1 cellular context compared by ENCODE assay signal in genomic region chr6:87672641-87673040, GRCh38.
TF ChIP-seq lines count a peak whose summit lies in the region.

No MANE protein-coding gene starts in this region.

TF ChIP-seq in HepG2, 621 proteins besides CTCF, POLR2A, EP300 and RAD21 (continued from another document):
- TF ChIP-seq ZNF441 (CRISPR knock-in tag; IDR thresholded peaks at IDR 0.05; ENCODE audit: borderline replicate concordance) (no peak), HNF4G (IDR thresholded peaks at IDR 0.05; ENCODE audit: borderline replicate concordance, low read depth, low read length) (no peak), HNF4G (CRISPR knock-in tag; IDR thresholded peaks at IDR 0.05; ENCODE audit: borderline replicate concordance, low read depth) (no peak), TOE1 (CRISPR knock-in tag; IDR thresholded peaks at IDR 0.05) (no peak), ARID5B (CRISPR knock-in tag; IDR thresholded peaks at IDR 0.05) (peak; percentile 76; the same call in 1 of the 2 replicates), FOXA3 (CRISPR knock-in tag; IDR thresholded peaks at IDR 0.05) (peak; percentile 66; the same call in 1 of the 2 replicates), HMG20A (CRISPR knock-in tag; IDR thresholded peaks at IDR 0.05; ENCODE audit: borderline replicate concordance) (peak; percentile 79; the same call in 1 of the 2 replicates), ZSCAN22 (CRISPR knock-in tag; IDR thresholded peaks at IDR 0.05) (no peak), POLR2G (IDR thresholded peaks at IDR 0.05; ENCODE audit: low read depth, low read length) (peak; percentile 50; the same call in 1 of the 2 replicates), SOX13 (IDR thresholded peaks at IDR 0.05) (no peak), SOX13 (CRISPR knock-in tag; conservative IDR thresholded peaks at IDR 0.05 in 1 of 2, IDR thresholded peaks at IDR 0.05 in 1 of 2) (peak in 1 of 2 experiments; percentile 83; a peak in 2 of 4 replicates), RXRB (CRISPR knock-in tag; IDR thresholded peaks at IDR 0.05; ENCODE audit: borderline replicate concordance) (peak; percentile 42; the same call in 1 of the 2 replicates), ZZZ3 (CRISPR knock-in tag; IDR thresholded peaks at IDR 0.05; ENCODE audit: borderline replicate concordance) (no peak), ZNF263 (CRISPR knock-in tag; IDR thresholded peaks at IDR 0.05) (no peak), HNRNPUL1 (IDR thresholded peaks at IDR 0.05; ENCODE audit: low read depth, low read length) (peak; percentile 76; the same call in 1 of the 2 replicates), HNF4A (CRISPR knock-in tag; IDR thresholded peaks at IDR 0.05) (peak; percentile 23; the same call in 1 of the 2 replicates), SMAD9 (CRISPR knock-in tag; IDR thresholded peaks at IDR 0.05) (no peak), ZNF670 (CRISPR knock-in tag; IDR thresholded peaks at IDR 0.05; ENCODE audit: borderline replicate concordance) (no peak), ZNF256 (CRISPR knock-in tag; conservative IDR thresholded peaks at IDR 0.05) (no peak), ZBTB7B (CRISPR knock-in tag; IDR thresholded peaks at IDR 0.05) (peak; percentile 33; the same call in 1 of the 2 replicates), ZNF678 (CRISPR knock-in tag; IDR thresholded peaks at IDR 0.05) (no peak), SAP130 (CRISPR knock-in tag; IDR thresholded peaks at IDR 0.05; ENCODE audit: low read depth) (peak; percentile 60), NFIC (IDR thresholded peaks at IDR 0.05; ENCODE audit: low read length) (0 out of 2 replicates have a peak, but pooled peaks have one; percentile 62)
- TF ChIP-seq, protein P1, sequence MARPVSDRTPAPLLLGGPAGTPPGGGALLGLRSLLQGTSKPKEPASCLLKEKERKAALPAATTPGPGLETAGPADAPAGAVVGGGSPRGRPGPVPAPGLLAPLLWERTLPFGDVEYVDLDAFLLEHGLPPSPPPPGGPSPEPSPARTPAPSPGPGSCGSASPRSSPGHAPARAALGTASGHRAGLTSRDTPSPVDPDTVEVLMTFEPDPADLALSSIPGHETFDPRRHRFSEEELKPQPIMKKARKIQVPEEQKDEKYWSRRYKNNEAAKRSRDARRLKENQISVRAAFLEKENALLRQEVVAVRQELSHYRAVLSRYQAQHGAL (CRISPR knock-in tag; IDR thresholded peaks at IDR 0.05; ENCODE audit: not compliant biosample characterization), result no peak
- TF ChIP-seq, protein P2, sequence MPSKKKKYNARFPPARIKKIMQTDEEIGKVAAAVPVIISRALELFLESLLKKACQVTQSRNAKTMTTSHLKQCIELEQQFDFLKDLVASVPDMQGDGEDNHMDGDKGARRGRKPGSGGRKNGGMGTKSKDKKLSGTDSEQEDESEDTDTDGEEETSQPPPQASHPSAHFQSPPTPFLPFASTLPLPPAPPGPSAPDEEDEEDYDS (CRISPR knock-in tag; IDR thresholded peaks at IDR 0.05), result 0 out of 2 replicates have a peak, but pooled peaks have one; percentile 24
- TF ChIP-seq, protein P3, sequence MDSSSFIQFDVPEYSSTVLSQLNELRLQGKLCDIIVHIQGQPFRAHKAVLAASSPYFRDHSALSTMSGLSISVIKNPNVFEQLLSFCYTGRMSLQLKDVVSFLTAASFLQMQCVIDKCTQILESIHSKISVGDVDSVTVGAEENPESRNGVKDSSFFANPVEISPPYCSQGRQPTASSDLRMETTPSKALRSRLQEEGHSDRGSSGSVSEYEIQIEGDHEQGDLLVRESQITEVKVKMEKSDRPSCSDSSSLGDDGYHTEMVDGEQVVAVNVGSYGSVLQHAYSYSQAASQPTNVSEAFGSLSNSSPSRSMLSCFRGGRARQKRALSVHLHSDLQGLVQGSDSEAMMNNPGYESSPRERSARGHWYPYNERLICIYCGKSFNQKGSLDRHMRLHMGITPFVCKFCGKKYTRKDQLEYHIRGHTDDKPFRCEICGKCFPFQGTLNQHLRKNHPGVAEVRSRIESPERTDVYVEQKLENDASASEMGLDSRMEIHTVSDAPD (CRISPR knock-in tag; IDR thresholded peaks at IDR 0.05), result 0 out of 2 replicates have a peak, but pooled peaks have one; percentile 41
